ENCODE assay signal across 1 cellular context in the genomic region with DNA sequence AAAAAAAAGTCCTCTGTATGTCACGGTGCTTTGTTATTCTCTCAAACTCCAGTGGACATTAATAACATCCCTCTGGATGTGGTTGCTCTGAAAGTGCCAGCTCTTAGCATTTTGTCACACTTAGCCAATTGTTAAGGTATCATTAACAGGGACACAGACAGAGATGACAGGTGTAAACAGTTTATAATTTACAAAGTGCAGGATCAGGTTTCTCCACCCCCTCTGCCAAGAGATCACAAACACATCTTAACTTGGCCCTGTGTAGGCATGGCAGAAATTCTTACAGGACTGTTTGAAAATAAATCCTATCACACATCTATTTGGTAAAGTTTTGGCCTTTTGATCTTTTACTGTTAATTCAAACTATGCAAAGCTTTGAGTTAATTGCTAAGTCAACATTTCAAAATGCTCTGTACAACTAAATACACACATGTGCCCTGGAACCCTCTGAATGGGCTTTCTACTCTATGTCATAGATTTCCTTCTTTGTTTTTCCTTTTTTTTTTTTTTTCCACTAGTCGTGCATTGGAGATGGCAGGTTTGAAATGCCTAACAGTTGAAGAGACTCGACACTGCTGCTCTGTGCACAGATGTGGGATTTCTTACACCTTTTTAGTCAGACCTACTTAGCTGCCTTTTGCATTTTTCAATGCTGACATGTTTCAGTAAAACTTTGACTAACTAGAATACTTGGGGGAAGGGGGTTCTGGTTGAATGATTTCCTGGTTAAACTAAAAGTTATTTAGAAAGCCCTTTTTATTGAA.
TF ChIP-seq lines count a peak whose summit lies in the region.

No MANE protein-coding gene starts in this region.

TF ChIP-seq in HepG2, 621 proteins besides CTCF, POLR2A, EP300 and RAD21 (continued from another document and continues in another):
- TF ChIP-seq ZNF362 (CRISPR knock-in tag; IDR thresholded peaks at IDR 0.05; ENCODE audit: borderline replicate concordance): peak; percentile 96
- TF ChIP-seq MLX (CRISPR knock-in tag; IDR thresholded peaks at IDR 0.05): peak; percentile 84; the same call in 1 of the 2 replicates
- TF ChIP-seq, protein P1, sequence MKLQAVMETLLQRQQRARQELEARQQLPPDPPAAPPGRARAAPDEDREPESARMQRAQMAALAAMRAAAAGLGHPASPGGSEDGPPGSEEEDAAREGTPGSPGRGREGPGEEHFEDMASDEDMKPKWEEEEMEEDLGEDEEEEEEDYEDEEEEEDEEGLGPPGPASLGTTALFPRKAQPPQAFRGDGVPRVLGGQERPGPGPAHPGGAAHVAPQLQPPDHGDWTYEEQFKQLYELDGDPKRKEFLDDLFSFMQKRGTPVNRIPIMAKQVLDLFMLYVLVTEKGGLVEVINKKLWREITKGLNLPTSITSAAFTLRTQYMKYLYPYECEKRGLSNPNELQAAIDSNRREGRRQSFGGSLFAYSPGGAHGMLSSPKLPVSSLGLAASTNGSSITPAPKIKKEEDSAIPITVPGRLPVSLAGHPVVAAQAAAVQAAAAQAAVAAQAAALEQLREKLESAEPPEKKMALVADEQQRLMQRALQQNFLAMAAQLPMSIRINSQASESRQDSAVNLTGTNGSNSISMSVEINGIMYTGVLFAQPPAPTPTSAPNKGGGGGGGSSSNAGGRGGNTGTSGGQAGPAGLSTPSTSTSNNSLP (IDR thresholded peaks at IDR 0.05; ENCODE audit: low read depth, low read length): peak; percentile 89
- TF ChIP-seq, protein P2, sequence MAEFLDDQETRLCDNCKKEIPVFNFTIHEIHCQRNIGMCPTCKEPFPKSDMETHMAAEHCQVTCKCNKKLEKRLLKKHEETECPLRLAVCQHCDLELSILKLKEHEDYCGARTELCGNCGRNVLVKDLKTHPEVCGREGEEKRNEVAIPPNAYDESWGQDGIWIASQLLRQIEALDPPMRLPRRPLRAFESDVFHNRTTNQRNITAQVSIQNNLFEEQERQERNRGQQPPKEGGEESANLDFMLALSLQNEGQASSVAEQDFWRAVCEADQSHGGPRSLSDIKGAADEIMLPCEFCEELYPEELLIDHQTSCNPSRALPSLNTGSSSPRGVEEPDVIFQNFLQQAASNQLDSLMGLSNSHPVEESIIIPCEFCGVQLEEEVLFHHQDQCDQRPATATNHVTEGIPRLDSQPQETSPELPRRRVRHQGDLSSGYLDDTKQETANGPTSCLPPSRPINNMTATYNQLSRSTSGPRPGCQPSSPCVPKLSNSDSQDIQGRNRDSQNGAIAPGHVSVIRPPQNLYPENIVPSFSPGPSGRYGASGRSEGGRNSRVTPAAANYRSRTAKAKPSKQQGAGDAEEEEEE (CRISPR knock-in tag; IDR thresholded peaks at IDR 0.05; ENCODE audit: borderline replicate concordance): no peak
- no peak for TF ChIP-seq ZNF484 (CRISPR knock-in tag; IDR thresholded peaks at IDR 0.05; ENCODE audit: borderline replicate concordance, low read depth)
- no peak for TF ChIP-seq PAX8 (CRISPR knock-in tag; IDR thresholded peaks at IDR 0.05; ENCODE audit: borderline replicate concordance)
- no peak for TF ChIP-seq ZNF775 (CRISPR knock-in tag; IDR thresholded peaks at IDR 0.05; ENCODE audit: borderline replicate concordance)
- peak; percentile 95 for TF ChIP-seq HHEX (CRISPR knock-in tag; IDR thresholded peaks at IDR 0.05)
- TF ChIP-seq, protein P3, sequence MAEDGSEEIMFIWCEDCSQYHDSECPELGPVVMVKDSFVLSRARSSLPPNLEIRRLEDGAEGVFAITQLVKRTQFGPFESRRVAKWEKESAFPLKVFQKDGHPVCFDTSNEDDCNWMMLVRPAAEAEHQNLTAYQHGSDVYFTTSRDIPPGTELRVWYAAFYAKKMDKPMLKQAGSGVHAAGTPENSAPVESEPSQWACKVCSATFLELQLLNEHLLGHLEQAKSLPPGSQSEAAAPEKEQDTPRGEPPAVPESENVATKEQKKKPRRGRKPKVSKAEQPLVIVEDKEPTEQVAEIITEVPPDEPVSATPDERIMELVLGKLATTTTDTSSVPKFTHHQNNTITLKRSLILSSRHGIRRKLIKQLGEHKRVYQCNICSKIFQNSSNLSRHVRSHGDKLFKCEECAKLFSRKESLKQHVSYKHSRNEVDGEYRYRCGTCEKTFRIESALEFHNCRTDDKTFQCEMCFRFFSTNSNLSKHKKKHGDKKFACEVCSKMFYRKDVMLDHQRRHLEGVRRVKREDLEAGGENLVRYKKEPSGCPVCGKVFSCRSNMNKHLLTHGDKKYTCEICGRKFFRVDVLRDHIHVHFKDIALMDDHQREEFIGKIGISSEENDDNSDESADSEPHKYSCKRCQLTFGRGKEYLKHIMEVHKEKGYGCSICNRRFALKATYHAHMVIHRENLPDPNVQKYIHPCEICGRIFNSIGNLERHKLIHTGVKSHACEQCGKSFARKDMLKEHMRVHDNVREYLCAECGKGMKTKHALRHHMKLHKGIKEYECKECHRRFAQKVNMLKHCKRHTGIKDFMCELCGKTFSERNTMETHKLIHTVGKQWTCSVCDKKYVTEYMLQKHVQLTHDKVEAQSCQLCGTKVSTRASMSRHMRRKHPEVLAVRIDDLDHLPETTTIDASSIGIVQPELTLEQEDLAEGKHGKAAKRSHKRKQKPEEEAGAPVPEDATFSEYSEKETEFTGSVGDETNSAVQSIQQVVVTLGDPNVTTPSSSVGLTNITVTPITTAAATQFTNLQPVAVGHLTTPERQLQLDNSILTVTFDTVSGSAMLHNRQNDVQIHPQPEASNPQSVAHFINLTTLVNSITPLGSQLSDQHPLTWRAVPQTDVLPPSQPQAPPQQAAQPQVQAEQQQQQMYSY (CRISPR knock-in tag; IDR thresholded peaks at IDR 0.05): peak; percentile 39; the same call in 1 of the 2 replicates
- TF ChIP-seq HINFP (CRISPR knock-in tag; IDR thresholded peaks at IDR 0.05; ENCODE audit: low read depth): no peak
- TF ChIP-seq PRDM4 (CRISPR knock-in tag; IDR thresholded peaks at IDR 0.05; ENCODE audit: borderline replicate concordance): no peak
- no peak for TF ChIP-seq POLR2AphosphoS5 (IDR thresholded peaks at IDR 0.05; ENCODE audit: low read depth, low read length)
- TF ChIP-seq FOXK1 (CRISPR knock-in tag; IDR thresholded peaks at IDR 0.05; ENCODE audit: borderline replicate concordance, low read depth): peak; percentile 57; the same call in 1 of the 2 replicates
- TF ChIP-seq CENPX (CRISPR knock-in tag; IDR thresholded peaks at IDR 0.05): no peak
- TF ChIP-seq ZNF784 (CRISPR knock-in tag; IDR thresholded peaks at IDR 0.05; ENCODE audit: borderline replicate concordance): 0 out of 2 replicates have a peak, but pooled peaks have one; percentile 23
- no peak for TF ChIP-seq ZNF816 (CRISPR knock-in tag; IDR thresholded peaks at IDR 0.05; ENCODE audit: borderline replicate concordance)
- TF ChIP-seq, protein P4, sequence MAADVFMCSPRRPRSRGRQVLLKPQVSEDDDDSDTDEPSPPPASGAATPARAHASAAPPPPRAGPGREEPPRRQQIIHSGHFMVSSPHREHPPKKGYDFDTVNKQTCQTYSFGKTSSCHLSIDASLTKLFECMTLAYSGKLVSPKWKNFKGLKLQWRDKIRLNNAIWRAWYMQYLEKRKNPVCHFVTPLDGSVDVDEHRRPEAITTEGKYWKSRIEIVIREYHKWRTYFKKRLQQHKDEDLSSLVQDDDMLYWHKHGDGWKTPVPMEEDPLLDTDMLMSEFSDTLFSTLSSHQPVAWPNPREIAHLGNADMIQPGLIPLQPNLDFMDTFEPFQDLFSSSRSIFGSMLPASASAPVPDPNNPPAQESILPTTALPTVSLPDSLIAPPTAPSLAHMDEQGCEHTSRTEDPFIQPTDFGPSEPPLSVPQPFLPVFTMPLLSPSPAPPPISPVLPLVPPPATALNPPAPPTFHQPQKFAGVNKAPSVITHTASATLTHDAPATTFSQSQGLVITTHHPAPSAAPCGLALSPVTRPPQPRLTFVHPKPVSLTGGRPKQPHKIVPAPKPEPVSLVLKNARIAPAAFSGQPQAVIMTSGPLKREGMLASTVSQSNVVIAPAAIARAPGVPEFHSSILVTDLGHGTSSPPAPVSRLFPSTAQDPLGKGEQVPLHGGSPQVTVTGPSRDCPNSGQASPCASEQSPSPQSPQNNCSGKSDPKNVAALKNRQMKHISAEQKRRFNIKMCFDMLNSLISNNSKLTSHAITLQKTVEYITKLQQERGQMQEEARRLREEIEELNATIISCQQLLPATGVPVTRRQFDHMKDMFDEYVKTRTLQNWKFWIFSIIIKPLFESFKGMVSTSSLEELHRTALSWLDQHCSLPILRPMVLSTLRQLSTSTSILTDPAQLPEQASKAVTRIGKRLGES (CRISPR knock-in tag; IDR thresholded peaks at IDR 0.05; ENCODE audit: borderline replicate concordance): 0 out of 2 replicates have a peak, but pooled peaks have one; percentile 31
- TF ChIP-seq ZFP37 (CRISPR knock-in tag; IDR thresholded peaks at IDR 0.05; ENCODE audit: borderline replicate concordance): no peak
- TF ChIP-seq ZNF800 (CRISPR knock-in tag; IDR thresholded peaks at IDR 0.05): peak; percentile 39; the same call in 1 of the 2 replicates
- no peak for TF ChIP-seq STAT5B (CRISPR knock-in tag; IDR thresholded peaks at IDR 0.05)
- no peak for TF ChIP-seq SIN3B (IDR thresholded peaks at IDR 0.05; ENCODE audit: low read length)
- no peak for TF ChIP-seq NAIF1 (CRISPR knock-in tag; IDR thresholded peaks at IDR 0.05; ENCODE audit: borderline replicate concordance)
- 0 out of 2 replicates have a peak, but pooled peaks have one; percentile 3 for TF ChIP-seq ZSCAN21 (CRISPR knock-in tag; IDR thresholded peaks at IDR 0.05; ENCODE audit: borderline replicate concordance)
- no peak for TF ChIP-seq SP140L (CRISPR knock-in tag; IDR thresholded peaks at IDR 0.05; ENCODE audit: borderline replicate concordance)
- no peak for TF ChIP-seq ZNF605 (CRISPR knock-in tag; IDR thresholded peaks at IDR 0.05)
- TF ChIP-seq ZNF557 (CRISPR knock-in tag; IDR thresholded peaks at IDR 0.05): no peak
- TF ChIP-seq ETV5 (CRISPR knock-in tag; IDR thresholded peaks at IDR 0.05; ENCODE audit: borderline replicate concordance): peak; percentile 26; the same call in 1 of the 2 replicates
- TF ChIP-seq ZNF230 (CRISPR knock-in tag; IDR thresholded peaks at IDR 0.05): no peak
- 0 out of 2 replicates have a peak, but pooled peaks have one; percentile 29 for TF ChIP-seq CCDC6 (CRISPR knock-in tag; IDR thresholded peaks at IDR 0.05)
- no peak for TF ChIP-seq ZC3H4 (CRISPR knock-in tag; IDR thresholded peaks at IDR 0.05; ENCODE audit: borderline replicate concordance)
- peak; percentile 99 for TF ChIP-seq MIXL1 (CRISPR knock-in tag; IDR thresholded peaks at IDR 0.05)
- TF ChIP-seq NFKB2 (CRISPR knock-in tag; IDR thresholded peaks at IDR 0.05; ENCODE audit: borderline replicate concordance): no peak
- no peak for TF ChIP-seq ZNF589 (CRISPR knock-in tag; conservative IDR thresholded peaks at IDR 0.05)
- no peak for TF ChIP-seq PLRG1 (conservative IDR thresholded peaks at IDR 0.05)
- no peak for TF ChIP-seq ZNF577 (CRISPR knock-in tag; IDR thresholded peaks at IDR 0.05; ENCODE audit: borderline replicate concordance, low read depth)
